In the genomic region with DNA sequence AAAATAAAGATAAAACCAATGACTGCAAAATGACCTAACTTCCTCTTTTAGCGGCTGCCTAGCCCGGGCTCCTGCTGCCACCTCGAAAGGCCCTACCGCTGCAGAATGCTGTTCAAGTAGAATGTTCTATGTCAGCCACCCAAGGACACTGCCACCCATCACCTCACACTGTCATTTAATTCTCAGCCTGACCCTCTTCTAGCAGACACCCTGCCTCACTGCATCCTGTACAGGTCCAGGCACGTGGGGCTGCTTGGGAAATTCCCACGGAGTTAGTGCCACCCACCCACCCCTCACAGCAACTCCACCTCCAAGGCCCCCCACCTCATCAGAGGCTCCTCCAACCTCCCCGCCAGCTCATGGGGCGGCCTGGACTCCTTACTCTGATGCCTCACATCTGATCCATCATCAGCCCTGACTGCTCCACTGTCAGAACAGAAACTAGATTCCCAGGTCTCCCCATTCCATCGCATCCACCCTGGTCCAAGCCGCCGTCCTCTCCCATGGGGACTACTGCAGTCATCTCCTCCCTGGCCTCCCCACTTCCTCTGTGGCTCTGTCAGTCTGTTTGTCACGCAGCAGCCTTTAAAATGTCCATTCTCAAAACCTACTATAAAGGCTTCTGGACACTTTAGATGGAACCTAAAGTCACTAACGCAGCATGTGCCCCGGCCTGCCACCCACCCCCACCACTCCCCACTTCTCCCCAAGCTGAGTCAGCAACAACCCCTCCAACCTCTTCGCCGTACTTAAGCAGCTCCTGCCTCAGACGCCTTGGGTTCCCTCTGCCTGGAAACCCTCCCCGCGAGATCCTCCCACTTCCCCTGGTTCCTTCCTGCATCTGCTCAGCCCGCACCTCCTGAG, we compare ENCODE assay signal across 7 cellular contexts. TPM values are rescaled to one million over a fixed set of nuclear protein-coding genes. Genes with fewer than 3 reads are reported as not detected.
DNase-seq lines count a peak whose midpoint lies in the region; ATAC-seq, FAIRE-seq and TF ChIP-seq lines count a peak whose summit lies in the region.

No MANE protein-coding gene starts in this region.

- CTCF ChIA-PET in activated B cell treated with CpG ODN at 0.5 μM for 24 hours (lab: Charles Lee) = interaction anchor here (1.4 kb wide), 1 partner anchor 16 kb away, joined by 3 read pairs; a partner anchor contains a TSS

- POLR2A ChIA-PET in activated B cell treated with CpG ODN at 0.5 μM for 24 hours (lab: Charles Lee) = interaction anchor here (0.5 to 4.3 kb wide), 10 partner anchors 13 to 734 kb away, joined by 3 to 35 read pairs (median 4); a partner anchor contains a TSS

- H4K20me1 ChIP-seq in fibroblast of lung (ENCODE audit: control insufficient read depth, extremely low read depth, insufficient read depth, low read length) = no peaks in the 10 kb centered on the region

- no peak overlapping the region for H2AFZ ChIP-seq in fibroblast of lung (ENCODE audit: low read length)

- H3K36me3 ChIP-seq in fibroblast of lung (ENCODE audit: control insufficient read depth, insufficient read depth, low read length) = no peaks in the 10 kb centered on the region

- H3K27me3 ChIP-seq in fibroblast of lung (ENCODE audit: control insufficient read depth, insufficient read depth, low read length) = no peaks in the 10 kb centered on the region

- peak; percentile 31 for DNase-seq in activated B cell treated with CpG ODN at 0.5 μM for 24 hours
- peak in 1 of 2 donors; percentile 28 for DNase-seq in fibroblast of lung (ENCODE audit: low read depth in 2 of 2)
- peak; percentile 48 to 79 for DNase-seq in stimulated activated CD4-positive, alpha-beta T cell treated with anti-CD3 and anti-CD28 coated beads, Interleukin-4, amount 100 ng/mL, for 4 hours
- no peak for DNase-seq in D721Med (ENCODE audit: insufficient read length, low spot score)

- no peaks in the 10 kb centered on the region for H3K9me3 Mint-ChIP-seq in activated B cell treated with CpG ODN at 0.5 μM for 24 hours

- peaks cover 36% of the 10 kb centered on the region for H3K36me3 Mint-ChIP-seq in activated B cell treated with CpG ODN at 0.5 μM for 24 hours (ENCODE audit: low read depth)

- H3K4me1 ChIP-seq in fibroblast of lung (ENCODE audit: control insufficient read depth, extremely low read depth, insufficient read depth, low read length) = peaks cover 12% of the 10 kb centered on the region

- no peak overlapping the region for H3K4me2 ChIP-seq in fibroblast of lung (ENCODE audit: extremely low read depth, insufficient read depth, low read length)

- intact Hi-C loops in activated B cell treated with CpG ODN at 0.5 μM for 24 hours (cut with micrococcal nuclease) = loop anchor here (1.0 to 5.0 kb wide), 4 partner anchors 16 to 72 kb away; no protein-coding TSS in a partner anchor

- H3K4me3 ChIP-seq in fibroblast of lung (replicated peaks in 1 of 4; ENCODE audit: control extremely low read depth in 1 of 4, insufficient read depth in 1 of 4, low read depth in 3 of 4, low read length in 4 of 4) = no peak overlapping the region

- H3K27ac ChIP-seq in fibroblast of lung (ENCODE audit: insufficient read depth, low read length) = peak overlapping the region; percentile 20

- peak overlapping the region; percentile 18 for H3K9ac ChIP-seq in fibroblast of lung (ENCODE audit: insufficient read depth, low read length)

- H3K27ac Mint-ChIP-seq in activated B cell treated with CpG ODN at 0.5 μM for 24 hours = peak overlapping the region; percentile 82

- peaks cover 77% of the 10 kb centered on the region for H3K4me1 Mint-ChIP-seq in activated B cell treated with CpG ODN at 0.5 μM for 24 hours

- H3K79me2 ChIP-seq in fibroblast of lung (ENCODE audit: control insufficient read depth, insufficient read depth, low read length) = no peaks in the 10 kb centered on the region

- FAIRE-seq in D721Med (lab: Jason Lieb, UNC) = no peak

- H3K4me3 Mint-ChIP-seq in activated B cell treated with CpG ODN at 0.5 μM for 24 hours = peak overlapping the region; percentile 58

- TF ChIP-seq CTCF in activated B cell treated with CpG ODN at 0.5 μM for 24 hours (IDR thresholded peaks at IDR 0.05) = no peak
- TF ChIP-seq CTCF in fibroblast of lung (conservative IDR thresholded peaks at IDR 0.05 in 1 of 2, IDR thresholded peaks at IDR 0.05 in 1 of 2; ENCODE audit: low read depth in 1 of 2, low read length in 2 of 2) = no peak
- no peak for TF ChIP-seq CTCF in D721Med (IDR thresholded peaks at IDR 0.05; ENCODE audit: insufficient read depth, missing control alignments)

- ATAC-seq in HG03175 (IDR thresholded peaks at IDR 0.05; ENCODE audit: unreplicated experiment) (peak; percentile 45), activated B cell treated with CpG ODN at 0.5 μM for 24 hours (ENCODE audit: low read depth) (peak; percentile 53), GM21723 (IDR thresholded peaks at IDR 0.05; ENCODE audit: unreplicated experiment) (no peak), HG03135 (IDR thresholded peaks at IDR 0.05; ENCODE audit: unreplicated experiment) (no peak)

- H3K27me3 Mint-ChIP-seq in activated B cell treated with CpG ODN at 0.5 μM for 24 hours = no peaks in the 10 kb centered on the region

- H3K9me3 ChIP-seq in fibroblast of lung (ENCODE audit: control insufficient read depth, insufficient read depth, low read depth, low read length) = no peaks in the 10 kb centered on the region

RNA-seq across cellular contexts. Expression of a gene that starts 17.0 kb away (rescaled TPM):
- total RNA-seq in activated B cell treated with CpG ODN at 0.5 μM for 24 hours = 41.2 and 46.0 TPM in 2 replicates
- under 0.01 and 0.50 TPM in 2 replicates for total RNA-seq in fibroblast of lung
- polyA plus RNA-seq in fibroblast of lung = 0.11 and 1.2 TPM in 2 replicates
- polyA plus RNA-seq in fibroblast of lung (2012) = 0.24 and 2.2 TPM in 2 replicates
- polyA minus RNA-seq in fibroblast of lung (ENCODE audit: low replicate concordance) = 0.26 and 2.8 TPM in 2 replicates

Comparison
In these comparisons a context has a peak if more than half of its experiments do, and no peak if none do; other contexts are left out.
1. ATAC-seq: peak in HG03175 (single experiment) and activated B cell treated with CpG ODN at 0.5 μM for 24 hours (single experiment); none in GM21723 (single experiment) and HG03135 (single experiment).
2. RNA of a gene that starts 17.0 kb away (total RNA-seq): 41.2 to 46.0 TPM in activated B cell treated with CpG ODN at 0.5 μM for 24 hours; under 0.01 to 0.50 TPM in fibroblast of lung; every median in the first group is over 10 times any median in the second.